8 cellular contexts compared by ENCODE assay signal in the genomic region with DNA sequence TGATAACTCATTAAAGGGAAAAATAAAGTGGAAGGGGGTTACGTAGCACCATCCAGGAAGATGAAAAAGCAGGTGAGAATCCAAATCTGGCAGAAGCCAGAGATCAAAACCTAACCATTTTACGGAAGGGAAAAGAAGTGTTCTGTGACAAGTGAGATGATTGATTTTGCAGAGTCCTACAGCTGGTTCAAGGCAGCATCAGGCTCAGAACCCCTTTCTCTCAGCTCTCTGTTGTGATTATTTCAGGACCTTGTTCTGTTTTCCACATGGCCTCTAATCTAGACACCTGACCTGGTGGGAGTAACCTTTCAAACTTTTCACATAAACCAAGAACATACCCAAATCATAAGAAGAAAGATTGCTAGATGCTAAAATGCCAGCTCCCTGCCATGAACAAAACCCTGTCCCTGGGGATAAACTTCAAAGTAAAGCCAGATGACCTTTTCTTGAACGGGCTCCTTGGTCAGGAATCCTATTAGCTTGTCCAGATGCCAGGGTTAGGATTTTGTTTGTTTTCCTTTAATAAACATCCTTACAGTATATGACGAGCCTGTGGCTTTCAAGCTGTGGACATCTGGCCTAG. TPM values are rescaled to one million over a fixed set of nuclear protein-coding genes. Genes with fewer than 3 reads are reported as not detected.
DNase-seq lines count a peak whose midpoint lies in the region; ATAC-seq and TF ChIP-seq lines count a peak whose summit lies in the region.

No MANE protein-coding gene starts in this region.

- intact Hi-C loops in activated CD4-positive, alpha-beta T cell treated with anti-CD3 and anti-CD28 coated beads, Interleukin-2, amount 10 ng/mL, durations not matched to agents 24 days and 14 days (cut with micrococcal nuclease): loop anchor here (1.0 to 10.0 kb wide), 9 partner anchors 9 to 415 kb away; a partner anchor contains a TSS
- intact Hi-C loops in esophagus squamous epithelium (cut with DNase I): no loop called here

- H3K9me2 ChIP-seq in SU-DHL-6 (replicated peaks; ENCODE audit: insufficient read depth, low read length): no peaks in the 10 kb centered on the region

- DNase-seq in activated CD4-positive, alpha-beta T cell treated with anti-CD3 and anti-CD28 coated beads, Interleukin-2, amount 10 ng/mL, durations not matched to agents 24 days and 14 days: no peak
- DNase-seq in activated CD4-positive, alpha-beta T cell treated with anti-CD3 and anti-CD28 coated beads, Interleukin-2, amount 50 U/mL, for 4 hours: no peak
- DNase-seq in esophagus squamous epithelium (lab: John Stamatoyannopoulos, UW): no peak
- DNase-seq in activated effector memory CD4-positive, alpha-beta T cell treated with Interleukin-2 at 50 U/mL for 16 hours: no peak
- DNase-seq in erythroblast (lab: John Stamatoyannopoulos, UW): no peak

- no peak overlapping the region for H3K4me3 ChIP-seq in SU-DHL-6 (ENCODE audit: insufficient read depth, low read length, poor library complexity, severe bottlenecking)
- peak overlapping the region in 3 of 4 donors; percentile 4 to 32 (median 5) for H3K4me3 ChIP-seq in esophagus squamous epithelium

- H3K9ac ChIP-seq in SU-DHL-6 (ENCODE audit: low read length): no peak overlapping the region

- H3K27me3 ChIP-seq in SU-DHL-6 (ENCODE audit: low read length): no peaks in the 10 kb centered on the region
- peaks cover 0 to 3% (median 0%) of the 10 kb centered on the region in 4 donors for H3K27me3 ChIP-seq in esophagus squamous epithelium

- no peaks in the 10 kb centered on the region for H3F3A ChIP-seq in SU-DHL-6 (ENCODE audit: insufficient read depth)

- H3K27ac Mint-ChIP-seq in activated CD4-positive, alpha-beta T cell treated with anti-CD3 and anti-CD28 coated beads, Interleukin-2, amount 10 ng/mL, durations not matched to agents 24 days and 14 days: peak overlapping the region; percentile 92
- H3K27ac Mint-ChIP-seq in stimulated activated memory B cell treated with anti-CD40 and anti-IgM and Interleukin-4, amounts not matched to agents 10 μg/mL and 1 μg/mL and 100 μg/mL, for 72 hours: peak overlapping the region; percentile 81

- peaks cover 84% of the 10 kb centered on the region for H3K4me1 Mint-ChIP-seq in activated CD4-positive, alpha-beta T cell treated with anti-CD3 and anti-CD28 coated beads, Interleukin-2, amount 10 ng/mL, durations not matched to agents 24 days and 14 days
- peaks cover 70% of the 10 kb centered on the region for H3K4me1 Mint-ChIP-seq in stimulated activated memory B cell treated with anti-CD40 and anti-IgM and Interleukin-4, amounts not matched to agents 10 μg/mL and 1 μg/mL and 100 μg/mL, for 72 hours

- TF ChIP-seq CTCF in SU-DHL-6 (IDR thresholded peaks at IDR 0.05; ENCODE audit: insufficient read depth, low read length, poor library complexity, severe bottlenecking): no peak
- no peak for TF ChIP-seq CTCF in esophagus squamous epithelium (IDR thresholded peaks at IDR 0.05)

- H3K4me2 ChIP-seq in SU-DHL-6 (ENCODE audit: low read depth, low read length, poor library complexity, severe bottlenecking): peak overlapping the region; percentile 6

- H3K4me1 ChIP-seq in esophagus squamous epithelium: peaks cover 45 to 87% (median 55%) of the 10 kb centered on the region in 3 donors

- H3K36me3 Mint-ChIP-seq in activated CD4-positive, alpha-beta T cell treated with anti-CD3 and anti-CD28 coated beads, Interleukin-2, amount 10 ng/mL, durations not matched to agents 24 days and 14 days (ENCODE audit: low read depth): peaks cover 99% of the 10 kb centered on the region
- H3K36me3 Mint-ChIP-seq in stimulated activated memory B cell treated with anti-CD40 and anti-IgM and Interleukin-4, amounts not matched to agents 10 μg/mL and 1 μg/mL and 100 μg/mL, for 72 hours: peaks cover 35% of the 10 kb centered on the region

- H2AFZ ChIP-seq in SU-DHL-6 (ENCODE audit: low read depth, low read length, severe bottlenecking): no peak overlapping the region

- H3K27ac ChIP-seq in SU-DHL-6 (ENCODE audit: low read depth, low read length) (no peak overlapping the region), esophagus squamous epithelium (peak overlapping the region; percentile 52 to 89 (median 86))

- WGBS in esophagus squamous epithelium, 2 donors: 11 to 36% methylated on average over 4 of the region's 4 CpGs

- H3K36me3 ChIP-seq in SU-DHL-6 (ENCODE audit: low read length) (no peaks in the 10 kb centered on the region), esophagus squamous epithelium (peaks cover 0 to 27% (median 0%) of the 10 kb centered on the region in 3 donors)

- no peak for ATAC-seq in stimulated activated memory B cell treated with anti-CD40 and anti-IgM and Interleukin-4, amounts not matched to agents 10 μg/mL and 1 μg/mL and 100 μg/mL, for 72 hours
- no peak for ATAC-seq in HG03469 (IDR thresholded peaks at IDR 0.05; ENCODE audit: unreplicated experiment)

- H3K4me3 Mint-ChIP-seq in activated CD4-positive, alpha-beta T cell treated with anti-CD3 and anti-CD28 coated beads, Interleukin-2, amount 10 ng/mL, durations not matched to agents 24 days and 14 days: peak overlapping the region; percentile 99
- H3K4me3 Mint-ChIP-seq in stimulated activated memory B cell treated with anti-CD40 and anti-IgM and Interleukin-4, amounts not matched to agents 10 μg/mL and 1 μg/mL and 100 μg/mL, for 72 hours: peak overlapping the region; percentile 44

- H3K9me3 ChIP-seq in SU-DHL-6 (ENCODE audit: insufficient read depth, low read length) (no peaks in the 10 kb centered on the region), esophagus squamous epithelium (no peaks in the 10 kb centered on the region)

- H3K27me3 Mint-ChIP-seq in activated CD4-positive, alpha-beta T cell treated with anti-CD3 and anti-CD28 coated beads, Interleukin-2, amount 10 ng/mL, durations not matched to agents 24 days and 14 days: no peaks in the 10 kb centered on the region
- H3K27me3 Mint-ChIP-seq in stimulated activated memory B cell treated with anti-CD40 and anti-IgM and Interleukin-4, amounts not matched to agents 10 μg/mL and 1 μg/mL and 100 μg/mL, for 72 hours: no peaks in the 10 kb centered on the region

- no peaks in the 10 kb centered on the region for H3K9me3 Mint-ChIP-seq in activated CD4-positive, alpha-beta T cell treated with anti-CD3 and anti-CD28 coated beads, Interleukin-2, amount 10 ng/mL, durations not matched to agents 24 days and 14 days
- H3K9me3 Mint-ChIP-seq in stimulated activated memory B cell treated with anti-CD40 and anti-IgM and Interleukin-4, amounts not matched to agents 10 μg/mL and 1 μg/mL and 100 μg/mL, for 72 hours: no peaks in the 10 kb centered on the region

- TF ChIP-seq POLR2A in esophagus squamous epithelium (IDR thresholded peaks at IDR 0.05): no peak
- no peak for TF ChIP-seq POLR2A in erythroblast (IDR thresholded peaks at IDR 0.05; ENCODE audit: low read length)

- H4K20me1 ChIP-seq in SU-DHL-6 (ENCODE audit: low read depth, low read length): peaks cover 5% of the 10 kb centered on the region; the same call in 1 of the 2 replicates

- H3K79me2 ChIP-seq in SU-DHL-6 (ENCODE audit: insufficient read depth, low read length): peaks cover 2% of the 10 kb centered on the region; the same call in 1 of the 2 replicates

RNA-seq across cellular contexts. Expression of a gene that starts 5.9 kb away (rescaled TPM):
- total RNA-seq in activated CD4-positive, alpha-beta T cell treated with anti-CD3 and anti-CD28 coated beads, Interleukin-2, amount 10 ng/mL, durations not matched to agents 24 days and 14 days: 76.0 and 79.9 TPM in 2 replicates
- 10 to 100 TPM; 15.0 to 60.6 (median 47.9) TPM for total RNA-seq in esophagus squamous epithelium
